18 cellular contexts compared by ENCODE assay signal in the genomic region with DNA sequence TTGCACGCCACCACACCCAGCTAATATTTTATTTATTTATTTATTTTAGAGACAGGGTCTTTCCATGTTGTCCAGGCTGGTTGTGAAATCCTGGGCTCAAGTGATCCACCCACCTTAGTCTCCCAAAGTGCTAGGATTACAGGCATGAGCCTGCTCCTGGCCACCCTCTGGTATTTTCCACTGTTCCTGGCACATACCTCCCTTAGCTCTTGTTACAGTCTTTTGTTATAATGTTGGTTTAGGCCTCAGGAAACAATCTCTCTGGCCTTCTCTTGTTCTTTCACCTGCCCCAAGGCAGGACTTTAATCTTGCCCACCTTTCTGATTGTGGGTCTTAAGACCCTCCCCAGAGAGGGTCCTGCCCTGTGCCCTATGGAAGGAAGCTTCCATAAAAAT. TPM values are rescaled to one million over a fixed set of nuclear protein-coding genes. Genes with fewer than 3 reads are reported as not detected.
DNase-seq lines count a peak whose midpoint lies in the region; TF ChIP-seq lines count a peak whose summit lies in the region.
"Had no signal": no experiment of that assay in that cellular context is flagged by ENCODE, and none has a peak within 500 bp of the region (broad histone marks: within the 10 kb centered on the region; RNA-seq: fewer than 3 reads in every experiment).

No MANE protein-coding gene starts in this region.

- H3K4me1 ChIP-seq in Caco-2 (peaks cover 7% of the 10 kb centered on the region; the same call in 1 of the 2 replicates), BE2C (0 out of 2 replicates have a peak, but pooled peaks cover 2% of the 10 kb centered on the region)

- H3K4me3 Mint-ChIP-seq in activated CD4-positive, alpha-beta T cell treated with anti-CD3 and anti-CD28 coated beads, Interleukin-2, amount 10 ng/mL, durations not matched to agents 7 days and 5 days = peak overlapping the region; percentile 33
- H3K4me3 Mint-ChIP-seq in Caco-2 (ENCODE audit: unreplicated experiment) (peak overlapping the region; percentile 19), neural crest cell (peak overlapping the region; percentile 38)
- H3K4me3 Mint-ChIP-seq: neural progenitor cell had no signal

- peaks cover 13% of the 10 kb centered on the region for H3K36me3 Mint-ChIP-seq in activated CD4-positive, alpha-beta T cell treated with anti-CD3 and anti-CD28 coated beads, Interleukin-2, amount 10 ng/mL, durations not matched to agents 7 days and 5 days (ENCODE audit: low read depth)
- H3K36me3 Mint-ChIP-seq in Caco-2 (ENCODE audit: insufficient read depth, unreplicated experiment) (peaks cover 18% of the 10 kb centered on the region), neural crest cell (ENCODE audit: low read depth) (peaks cover 3% of the 10 kb centered on the region)

- no peak for TF ChIP-seq CTCF in Caco-2 (IDR thresholded peaks at IDR 0.05; ENCODE audit: insufficient read depth in 1 of 2, low read depth in 1 of 2, low read length in 1 of 2, severe bottlenecking in 1 of 2, unreplicated experiment in 1 of 2)
- no peak for TF ChIP-seq CTCF in WERI-Rb-1 (IDR thresholded peaks at IDR 0.05; ENCODE audit: low read depth, low read length)
- no peak for TF ChIP-seq CTCF in neural crest cell (conservative IDR thresholded peaks at IDR 0.05)
- TF ChIP-seq CTCF in BE2C (IDR thresholded peaks at IDR 0.05; ENCODE audit: low read depth, low read length) = no peak

- peak overlapping the region; percentile 89 for H3K27ac ChIP-seq in WERI-Rb-1
- H3K27ac ChIP-seq: neural progenitor cell, SK-N-MC had no signal

- no peaks in the 10 kb centered on the region for H3K27me3 Mint-ChIP-seq in activated CD4-positive, alpha-beta T cell treated with anti-CD3 and anti-CD28 coated beads, Interleukin-2, amount 10 ng/mL, durations not matched to agents 7 days and 5 days
- H3K27me3 Mint-ChIP-seq in Caco-2 (ENCODE audit: insufficient read depth, unreplicated experiment) (no peaks in the 10 kb centered on the region), neural crest cell (ENCODE audit: low read depth) (no peaks in the 10 kb centered on the region)

- BruUV-seq in Caco-2 (replicated peaks; lab: Mats Ljungman, UMichigan) = no TSS peak

- H3K9me3 Mint-ChIP-seq in activated CD4-positive, alpha-beta T cell treated with anti-CD3 and anti-CD28 coated beads, Interleukin-2, amount 10 ng/mL, durations not matched to agents 7 days and 5 days = no peaks in the 10 kb centered on the region
- H3K9me3 Mint-ChIP-seq in Caco-2 (ENCODE audit: unreplicated experiment) = no peaks in the 10 kb centered on the region
- H3K9me3 Mint-ChIP-seq in neural crest cell = no peaks in the 10 kb centered on the region
- H3K9me3 Mint-ChIP-seq: neural progenitor cell had no signal

- H3K36me3 ChIP-seq in Caco-2 (ENCODE audit: control insufficient read depth, insufficient read depth, low read length) (no peaks in the 10 kb centered on the region), WERI-Rb-1 (peaks cover 5% of the 10 kb centered on the region; the same call in 1 of the 2 replicates), BE2C (peaks cover 3% of the 10 kb centered on the region; the same call in 1 of the 2 replicates)
- H3K36me3 ChIP-seq: heart left ventricle, neural progenitor cell had no signal

- no peaks in the 10 kb centered on the region for H3K9me3 ChIP-seq in Caco-2
- H3K9me3 ChIP-seq in WERI-Rb-1 (ENCODE audit: severe bottlenecking) = no peaks in the 10 kb centered on the region
- no peaks in the 10 kb centered on the region for H3K9me3 ChIP-seq in BE2C
- H3K9me3 ChIP-seq: heart left ventricle had no signal

- peak overlapping the region; percentile 75 for H3K27ac Mint-ChIP-seq in activated CD4-positive, alpha-beta T cell treated with anti-CD3 and anti-CD28 coated beads, Interleukin-2, amount 10 ng/mL, durations not matched to agents 7 days and 5 days
- H3K27ac Mint-ChIP-seq in Caco-2 (ENCODE audit: unreplicated experiment) (no peak overlapping the region), neural crest cell (ENCODE audit: unreplicated experiment) (no peak overlapping the region)
- H3K27ac Mint-ChIP-seq: neural progenitor cell had no signal

- intact Hi-C loops in Caco-2 (cut with micrococcal nuclease; ENCODE audit: unreplicated experiment) = no loop called here

- DNase-seq in activated CD4-positive, alpha-beta T cell treated with anti-CD3 and anti-CD28 coated beads, Interleukin-2, amount 10 ng/mL, durations not matched to agents 7 days and 5 days = no peak
- no peak for DNase-seq in activated CD4-positive, alpha-beta T cell treated with anti-CD3 and anti-CD28 coated beads, Interleukin-2, amount 50 U/mL, for 48 hours
- DNase-seq in Caco-2 (no peak), WERI-Rb-1 (no peak), neural crest cell (ENCODE audit: low read depth, low spot score) (no peak), NCI-H1436 (lab: John Stamatoyannopoulos, UW) (no peak), germinal center (ENCODE audit: low spot score) (no peak), BE2C (no peak)
- DNase-seq: ACHN, GOT3, mesenchymal stem cell, NCI-H187 treated with DMSO at 0.1 percent for 48 hours, NCI-H526, PC-3 had no signal

- CTCF ChIA-PET in activated CD4-positive, alpha-beta T cell treated with anti-CD3 and anti-CD28 coated beads, Interleukin-2, amount 10 ng/mL, durations not matched to agents 7 days and 5 days (lab: Charles Lee) = interaction anchor here (0.7 to 1.6 kb wide), 7 partner anchors 9 to 42 kb away, joined by 3 to 10 read pairs (median 3); no protein-coding TSS in a partner anchor
- CTCF ChIA-PET in Caco-2 (lab: Charles Lee) = no interaction called here

- H3K27me3 ChIP-seq in Caco-2 (replicated peaks; ENCODE audit: control insufficient read depth, insufficient read depth, low read length) (no peaks in the 10 kb centered on the region), WERI-Rb-1 (ENCODE audit: insufficient read depth, low read depth, severe bottlenecking) (no peaks in the 10 kb centered on the region), BE2C (no peaks in the 10 kb centered on the region)
- H3K27me3 ChIP-seq: heart left ventricle had no signal

- H3K4me1 Mint-ChIP-seq in activated CD4-positive, alpha-beta T cell treated with anti-CD3 and anti-CD28 coated beads, Interleukin-2, amount 10 ng/mL, durations not matched to agents 7 days and 5 days = peaks cover 65% of the 10 kb centered on the region
- H3K4me1 Mint-ChIP-seq in Caco-2 (ENCODE audit: low read depth, unreplicated experiment) = no peaks in the 10 kb centered on the region
- peaks cover 15% of the 10 kb centered on the region for H3K4me1 Mint-ChIP-seq in neural crest cell

- POLR2A ChIA-PET in activated CD4-positive, alpha-beta T cell treated with anti-CD3 and anti-CD28 coated beads, Interleukin-2, amount 10 ng/mL, durations not matched to agents 7 days and 5 days (lab: Charles Lee) = no interaction called here
- POLR2A ChIA-PET in Caco-2 (lab: Charles Lee) = interaction anchor here (0.5 kb wide), 1 partner anchor 26 kb away, joined by 5 read pairs; no protein-coding TSS in a partner anchor

- H3K4me3 ChIP-seq in Caco-2 (ENCODE audit: low read depth, low read length) (no peak overlapping the region), WERI-Rb-1 (ENCODE audit: low read depth, low read length) (no peak overlapping the region), BE2C (ENCODE audit: low read depth, low read length) (no peak overlapping the region)
- H3K4me3 ChIP-seq: GM12878, heart left ventricle, neural progenitor cell, SK-N-MC had no signal

RNA-seq across cellular contexts. Expression of a gene that starts 3.6 kb away (rescaled TPM):
- total RNA-seq in activated CD4-positive, alpha-beta T cell treated with anti-CD3 and anti-CD28 coated beads, Interleukin-2, amount 10 ng/mL, durations not matched to agents 7 days and 5 days = 100 to 1,000 TPM; 244 to 251 TPM
- total RNA-seq in Caco-2 (2022) (26.5 and 29.6 TPM in 2 replicates), neural crest cell (26.8 and 27.7 TPM in 2 replicates)
- polyA plus RNA-seq in BE2C (2012; ENCODE audit: insufficient read depth, insufficient read length, low read depth) = 51.1 TPM

RNA-seq across cellular contexts. Expression of a gene that starts 55.0 kb away (rescaled TPM):
- total RNA-seq in activated CD4-positive, alpha-beta T cell treated with anti-CD3 and anti-CD28 coated beads, Interleukin-2, amount 10 ng/mL, durations not matched to agents 7 days and 5 days = 10 to 100 TPM; 79.0 to 92.9 TPM
- total RNA-seq in Caco-2 (2022) = 103 and 108 TPM in 2 replicates
- total RNA-seq in neural crest cell = 59.0 and 63.2 TPM in 2 replicates
- polyA plus RNA-seq in BE2C (2012; ENCODE audit: insufficient read depth, insufficient read length, low read depth) = 110 TPM
